Comparison of ENCODE assay signal across 28 cellular contexts in the genomic region with DNA sequence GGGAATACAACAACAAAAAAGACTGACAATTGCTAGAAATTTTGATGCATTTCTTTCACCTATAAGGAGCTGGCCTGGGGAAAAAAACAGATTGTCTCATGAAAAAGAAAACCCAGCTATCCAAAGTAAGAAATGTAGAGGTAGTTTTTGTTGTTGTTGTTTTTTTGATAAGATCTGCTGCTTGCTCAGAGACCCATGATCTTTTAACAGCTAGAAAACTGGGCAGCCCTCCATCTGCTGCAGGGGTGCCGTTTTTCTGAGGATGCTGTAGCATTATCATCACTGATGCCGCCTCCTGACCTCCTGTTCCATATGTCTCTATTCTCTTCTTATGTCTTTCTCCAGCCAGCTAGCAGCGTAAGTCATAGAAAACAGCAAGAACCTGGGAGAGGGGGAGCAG.
"Had no signal": no experiment of that assay in that cellular context is flagged by ENCODE, and none has a peak within 500 bp of the region (broad histone marks: within the 10 kb centered on the region; RNA-seq: fewer than 3 reads in every experiment).

No MANE protein-coding gene starts in this region.

- H3K27ac ChIP-seq: brain microvascular endothelial cell, cardiac muscle cell, SK-N-MC had no signal

- H3K4me3 ChIP-seq: cardiac muscle cell, SK-N-MC had no signal

- H3K4me1 Mint-ChIP-seq: activated CD4-positive, alpha-beta T cell treated with anti-CD3 and anti-CD28 coated beads, Interleukin-2, amount 10 ng/mL, durations not matched to agents 7 days and 5 days; activated T-helper 17 cell treated with anti-CD3 and anti-CD28 coated beads, Interleukin-2, amount 50 U/mL, for 72 hours had no signal

- FAIRE-seq: astrocyte had no signal

- ATAC-seq: activated T-cell treated with anti-CD3 and anti-CD28 coated beads, Interleukin-2, amount 50 U/mL, for 4 hours; activated T-helper 17 cell treated with anti-CD3 and anti-CD28 coated beads, Interleukin-2, amount 50 U/mL, for 72 hours; Panc1; Right ventricle myocardium inferior had no signal

- DNase-seq: activated CD4-positive, alpha-beta memory T cell treated with anti-CD3 and anti-CD28 coated beads for 36 hours; activated CD4-positive, alpha-beta T cell treated with anti-CD3 and anti-CD28 coated beads, Interleukin-2, amount 10 ng/mL, durations not matched to agents 7 days and 5 days; activated CD4-positive, CD25-positive, alpha-beta regulatory T cell treated with anti-CD3 and anti-CD28 coated beads, Interleukin-2, amount 50 U/mL, for 72 hours; activated CD8-positive, alpha-beta memory T cell treated with anti-CD3 and anti-CD28 coated beads for 24 hours; activated gamma-delta T cell; activated naive CD4-positive, alpha-beta T cell treated with anti-CD3 and anti-CD28 coated beads for 36 hours; activated T-cell treated with anti-CD3 and anti-CD28 coated beads, Interleukin-2, amount 50 U/mL, for 4 hours; amygdala; brain microvascular endothelial cell; Karpas-422; MM.1S; NCI-H1105; NCI-H1436; NCI-H187; NCI-H2081; NCI-H524; NCI-H748 treated with DMSO at 0.1 percent for 48 hours; OCI-M1; RPMI8226; SW 1271 had no signal

- H3K27ac Mint-ChIP-seq: activated CD4-positive, alpha-beta memory T cell treated with anti-CD3 and anti-CD28 coated beads for 36 hours; activated CD4-positive, alpha-beta T cell treated with anti-CD3 and anti-CD28 coated beads, Interleukin-2, amount 10 ng/mL, durations not matched to agents 7 days and 5 days; activated naive CD4-positive, alpha-beta T cell treated with anti-CD3 and anti-CD28 coated beads for 36 hours; activated naive CD8-positive, alpha-beta T cell; activated T-helper 17 cell treated with anti-CD3 and anti-CD28 coated beads, Interleukin-2, amount 50 U/mL, for 72 hours; T-helper 1 cell treated with Interleukin-12 subunit alpha and Interleukin-12 subunit beta and Interleukin-4 antibody, amounts not matched to agents 30 μg/mL and 1 μg/mL, for 36 hours had no signal

- H3K9me3 Mint-ChIP-seq: activated CD4-positive, alpha-beta memory T cell treated with anti-CD3 and anti-CD28 coated beads for 36 hours; activated CD4-positive, alpha-beta T cell treated with anti-CD3 and anti-CD28 coated beads, Interleukin-2, amount 10 ng/mL, durations not matched to agents 7 days and 5 days; activated naive CD4-positive, alpha-beta T cell treated with anti-CD3 and anti-CD28 coated beads for 36 hours; activated T-cell treated with anti-CD3 and anti-CD28 coated beads, Interleukin-2, amount 50 U/mL, for 4 hours; activated T-helper 17 cell treated with anti-CD3 and anti-CD28 coated beads, Interleukin-2, amount 50 U/mL, for 72 hours; T-helper 1 cell treated with Interleukin-12 subunit alpha and Interleukin-12 subunit beta and Interleukin-4 antibody, amounts not matched to agents 30 μg/mL and 1 μg/mL, for 36 hours had no signal

- H3K27me3 ChIP-seq: brain microvascular endothelial cell, cardiac muscle cell had no signal

- H3K36me3 ChIP-seq: brain microvascular endothelial cell, cardiac muscle cell had no signal

- H3K4me3 Mint-ChIP-seq: activated CD4-positive, alpha-beta memory T cell treated with anti-CD3 and anti-CD28 coated beads for 36 hours; activated CD4-positive, alpha-beta T cell treated with anti-CD3 and anti-CD28 coated beads, Interleukin-2, amount 10 ng/mL, durations not matched to agents 7 days and 5 days; activated naive CD4-positive, alpha-beta T cell treated with anti-CD3 and anti-CD28 coated beads for 36 hours; activated naive CD8-positive, alpha-beta T cell; activated T-cell treated with anti-CD3 and anti-CD28 coated beads, Interleukin-2, amount 50 U/mL, for 4 hours; activated T-helper 17 cell treated with anti-CD3 and anti-CD28 coated beads, Interleukin-2, amount 50 U/mL, for 72 hours; T-helper 1 cell treated with Interleukin-12 subunit alpha and Interleukin-12 subunit beta and Interleukin-4 antibody, amounts not matched to agents 30 μg/mL and 1 μg/mL, for 36 hours had no signal

- H3K27me3 Mint-ChIP-seq: activated CD4-positive, alpha-beta T cell treated with anti-CD3 and anti-CD28 coated beads, Interleukin-2, amount 10 ng/mL, durations not matched to agents 7 days and 5 days; activated naive CD8-positive, alpha-beta T cell had no signal

- H3K36me3 Mint-ChIP-seq: activated CD4-positive, alpha-beta memory T cell treated with anti-CD3 and anti-CD28 coated beads for 36 hours; activated naive CD8-positive, alpha-beta T cell had no signal
